Comparison of ENCODE assay signal across 16 cellular contexts in the genomic region with DNA sequence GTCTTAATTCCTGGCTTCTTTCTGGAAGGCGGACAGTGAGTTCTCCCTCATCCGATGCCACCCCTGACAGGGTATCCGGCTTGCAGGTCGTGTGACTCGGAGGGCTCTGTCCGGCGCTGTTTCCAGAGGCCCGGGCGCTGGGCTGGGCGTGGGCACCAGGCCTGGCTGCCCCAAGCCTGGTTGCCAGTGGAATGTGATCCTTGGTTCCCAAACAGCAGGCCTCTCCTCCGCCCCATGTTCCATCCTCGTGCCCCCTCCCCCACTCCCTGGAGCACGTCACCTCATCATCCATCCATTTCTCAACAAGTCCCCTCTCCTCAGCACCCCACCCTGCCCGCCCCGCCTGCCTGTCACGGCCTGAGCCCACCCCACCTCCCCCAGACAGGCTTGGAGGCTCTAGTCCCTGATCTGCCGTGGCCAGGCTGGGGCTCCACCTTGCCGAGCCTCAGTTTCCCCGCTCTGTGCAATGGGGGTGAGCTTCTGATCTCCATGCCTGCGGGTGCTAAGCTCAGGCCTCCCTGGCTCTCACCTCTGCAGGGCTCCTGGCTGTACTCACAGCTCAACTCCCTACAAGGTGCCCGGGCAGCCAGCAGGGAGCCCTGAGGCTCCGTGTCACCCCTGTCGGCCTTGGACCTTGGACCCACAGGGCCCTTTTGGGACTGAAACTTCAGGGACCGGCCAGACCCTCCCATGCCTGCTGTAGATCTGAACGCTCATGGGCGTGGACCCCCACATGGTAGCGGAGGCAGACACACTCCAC. TPM values are rescaled to one million over a fixed set of nuclear protein-coding genes. Genes with fewer than 3 reads are reported as not detected.
DNase-seq lines count a peak whose midpoint lies in the region; ATAC-seq, FAIRE-seq and TF ChIP-seq lines count a peak whose summit lies in the region.
"Had no signal": no experiment of that assay in that cellular context is flagged by ENCODE, and none has a peak within 500 bp of the region (broad histone marks: within the 10 kb centered on the region; RNA-seq: fewer than 3 reads in every experiment).

No MANE protein-coding gene starts in this region.

- no peak overlapping the region for H3K27ac ChIP-seq in DOHH2 (ENCODE audit: low read depth, low read length)
- H3K27ac ChIP-seq in Peyer's patch, result peak overlapping the region in 3 of 4 donors; percentile 21 to 71 (median 55)
- H3K27ac ChIP-seq in HepG2 (ENCODE audit: extremely low read length, insufficient read depth, low read length), result no peak overlapping the region
- H3K27ac ChIP-seq: SJSA1 had no signal

- TF ChIP-seq POLR2A in Peyer's patch (IDR thresholded peaks at IDR 0.05), result no peak
- TF ChIP-seq POLR2A in HepG2 (IDR thresholded peaks at IDR 0.05; ENCODE audit: insufficient read depth in 1 of 2, low read depth in 2 of 2, low read length in 2 of 2), result no peak

- in situ Hi-C loops in HepG2 (cut with HindIII; ENCODE audit: extremely low pct_ligation_motif_present, low pct_unique_long_range_greater_than_20kb) (no loop called here), G401 (cut with HindIII; ENCODE audit: low sequenced_read_pairs) (no loop called here)

- H2AFZ ChIP-seq in HepG2 (ENCODE audit: low read length), result no peak overlapping the region

- DNase-seq in Peyer's patch (no peak), HepG2 (ENCODE audit: low spot score) (no peak), G401 (ENCODE audit: low spot score) (no peak), OCI-M2 (lab: John Stamatoyannopoulos, UW; ENCODE audit: unreplicated experiment) (no peak)
- DNase-seq in stimulated activated naive CD8-positive, alpha-beta T cell treated with anti-CD3 and anti-CD28 coated beads, Interleukin-15, Interleukin-2, amounts not matched to agents 100 U/mL and 50 U/mL, for 24 hours, result no peak
- DNase-seq: activated CD4-positive, CD25-positive, alpha-beta regulatory T cell; AML-193; MV-4-11; NCI-H2081; NCI-H510A treated with DMSO at 0.1 percent for 48 hours; stimulated activated CD4-positive, alpha-beta T cell treated with anti-CD3 and anti-CD28 coated beads, Interleukin-1b, Interleukin-23, amount 100 ng/mL, for 48 hours had no signal

- intact Hi-C loops in HepG2 (cut with micrococcal nuclease; ENCODE audit: unreplicated experiment), result no loop called here

- CTCF ChIA-PET in HepG2 (lab: Yijun Ruan, JAX; ENCODE audit: low intra/inter-chr PET ratio, low total read pairs), result no interaction called here

- H3F3A ChIP-seq in DOHH2 (ENCODE audit: control insufficient read depth, insufficient read depth), result no peaks in the 10 kb centered on the region

- H3K9me3 ChIP-seq in DOHH2 (ENCODE audit: control insufficient read depth, insufficient read depth, low read length) (no peaks in the 10 kb centered on the region), Peyer's patch (no peaks in the 10 kb centered on the region), HepG2 (ENCODE audit: low read length) (no peaks in the 10 kb centered on the region)
- H3K9me3 ChIP-seq: SJSA1 had no signal

- POLR2A ChIA-PET in HepG2 (lab: Yijun Ruan, JAX), result no interaction called here

- H4K20me1 ChIP-seq in DOHH2 (ENCODE audit: control insufficient read depth, insufficient read depth, low read depth, low read length) (no peaks in the 10 kb centered on the region), HepG2 (ENCODE audit: insufficient read depth, low read length) (no peaks in the 10 kb centered on the region)

- H3K27me3 ChIP-seq in DOHH2 (ENCODE audit: control insufficient read depth, low read length) (peaks cover 24% of the 10 kb centered on the region), Peyer's patch (no peaks in the 10 kb centered on the region), HepG2 (ENCODE audit: control insufficient read depth in 1 of 2, insufficient read depth in 2 of 2, low read length in 2 of 2) (peaks cover 0 to 29% of the 10 kb centered on the region in 2 experiments; a peak in 2 of 5 replicates)
- H3K27me3 ChIP-seq: SJSA1 had no signal

- H3K9ac ChIP-seq in HepG2 (ENCODE audit: insufficient read depth, low read depth, low read length), result peak overlapping the region; percentile 10; the same call in 1 of the 2 replicates

- 39% methylated on average over 8 of the region's 27 CpGs for WGBS in HepG2 (ENCODE audit: low lambda C conversion rate)

- H3K9me2 ChIP-seq in DOHH2 (replicated peaks; ENCODE audit: control insufficient read depth, low read length), result no peaks in the 10 kb centered on the region

- no peak for TF ChIP-seq CTCF in DOHH2 (IDR thresholded peaks at IDR 0.05; ENCODE audit: low read depth, low read length, poor library complexity, severe bottlenecking)
- TF ChIP-seq CTCF in Peyer's patch (IDR thresholded peaks at IDR 0.05), result no peak
- no peak for TF ChIP-seq CTCF in HepG2 (CRISPR knock-in tag; IDR thresholded peaks at IDR 0.05)

- TF ChIP-seq EP300 in HepG2 (IDR thresholded peaks at IDR 0.05; ENCODE audit: low read depth in 2 of 2, low read length in 2 of 2), result no peak
- no peak for TF ChIP-seq EP300 in HepG2 (CRISPR knock-in tag; IDR thresholded peaks at IDR 0.05; ENCODE audit: borderline replicate concordance)

- TF ChIP-seq RAD21 in HepG2 (CRISPR knock-in tag; IDR thresholded peaks at IDR 0.05), result no peak

- H3K79me2 ChIP-seq in DOHH2 (ENCODE audit: control insufficient read depth, low read length), result no peaks in the 10 kb centered on the region
- H3K79me2 ChIP-seq in HepG2 (ENCODE audit: insufficient read depth, low read length), result no peaks in the 10 kb centered on the region

- ATAC-seq in HepG2 (no peak), HG03460 (IDR thresholded peaks at IDR 0.05; ENCODE audit: unreplicated experiment) (no peak)
- ATAC-seq in stimulated activated naive CD8-positive, alpha-beta T cell treated with anti-CD3 and anti-CD28 coated beads, Interleukin-15, Interleukin-2, amounts not matched to agents 100 U/mL and 50 U/mL, for 24 hours, result peak; percentile 12

- no TSS peak for BruUV-seq in HepG2 (replicated peaks; lab: Mats Ljungman, UMichigan)

- H3K36me3 ChIP-seq in DOHH2 (ENCODE audit: control insufficient read depth, low read length) (no peaks in the 10 kb centered on the region; the same call in 1 of the 2 replicates), Peyer's patch (no peaks in the 10 kb centered on the region), HepG2 (replicated peaks in 1 of 2; ENCODE audit: control insufficient read depth in 1 of 2, insufficient read depth in 2 of 2, low read length in 2 of 2) (no peaks in the 10 kb centered on the region)

- H3K4me1 ChIP-seq in DOHH2 (ENCODE audit: control insufficient read depth, low read length) (peaks cover 45% of the 10 kb centered on the region), Peyer's patch (peaks cover 0 to 40% (median 23%) of the 10 kb centered on the region in 4 donors), HepG2 (ENCODE audit: insufficient read depth, low read length) (peaks cover 48% of the 10 kb centered on the region)

- no peak for FAIRE-seq in HepG2 (lab: Jason Lieb, UNC)
- FAIRE-seq: colon, G401.6 had no signal

- H3K4me2 ChIP-seq in DOHH2 (ENCODE audit: low read length) (peak overlapping the region; percentile 39), HepG2 (ENCODE audit: low read depth, low read length) (peak overlapping the region; percentile 67)

- H3K4me3 ChIP-seq in DOHH2 (ENCODE audit: low read length), result peak overlapping the region; percentile 3; the same call in 1 of the 2 replicates
- H3K4me3 ChIP-seq in Peyer's patch, result no peak overlapping the region
- H3K4me3 ChIP-seq in HepG2 (replicated peaks in 1 of 3; ENCODE audit: insufficient read depth in 1 of 3, low read depth in 2 of 3, low read length in 3 of 3), result peak overlapping the region; percentile 3 to 68 (median 23); a peak in 1 of 6 replicates
- H3K4me3 ChIP-seq: SJSA1 had no signal

RNA-seq across cellular contexts. Expression of a gene that starts 2.3 kb away (rescaled TPM):
- total RNA-seq in Peyer's patch (1 to 10 TPM in 2 of 4 donors, under 1 TPM in 1, not detected in 1; 0.80 to 5.0 (median 1.6) TPM), HepG2 (2016; rRNA removed; fragmentation: Illumina TruSeq; extraction: Trizol) (not detected in 2 replicates)
- not detected in 2 replicates for total RNA-seq in HepG2 (2016; cell fraction: cytosol; rRNA removed; fragmentation: Illumina TruSeq; extraction: Trizol; ENCODE audit: low read depth)
- total RNA-seq in HepG2 (2016; cell fraction: insoluble cytoplasmic fraction; rRNA removed; fragmentation: Illumina TruSeq; extraction: Trizol), result not detected in 2 replicates
- not detected in 2 replicates for total RNA-seq in HepG2 (2016; cell fraction: membrane; rRNA removed; fragmentation: Illumina TruSeq; extraction: Trizol)
- not detected in 2 replicates for total RNA-seq in HepG2 (2016; cell fraction: nucleus; rRNA removed; fragmentation: Illumina TruSeq; extraction: Trizol)
- polyA plus RNA-seq in HepG2 (2011; rRNA removed), result 0.05 and 0.09 TPM in 2 replicates
- 0.04 TPM in 2 replicates for polyA plus RNA-seq in HepG2 (2011; cell fraction: cytosol; rRNA removed)
- polyA plus RNA-seq in HepG2 (2011; cell fraction: nucleus; rRNA removed), result 0.11 TPM in 1 of 2 replicates, not detected in the other
- polyA plus RNA-seq in HepG2 (2012), result not detected in 2 replicates
- polyA plus RNA-seq in HepG2 (2016; cell fraction: cytosol; fragmentation: Illumina TruSeq; extraction: Trizol; ENCODE audit: low read depth), result not detected in 2 replicates
- polyA plus RNA-seq in HepG2 (2016; cell fraction: insoluble cytoplasmic fraction; fragmentation: Illumina TruSeq; extraction: Trizol; ENCODE audit: low read depth), result not detected in 2 replicates
- not detected in 2 replicates for polyA plus RNA-seq in HepG2 (2016; cell fraction: membrane; fragmentation: Illumina TruSeq; extraction: Trizol; ENCODE audit: low read depth)
- polyA plus RNA-seq in HepG2 (2016; cell fraction: nucleus; fragmentation: Illumina TruSeq; extraction: Trizol; ENCODE audit: insufficient read depth, low read depth), result not detected in 2 replicates
- 0.20 and 1.3 TPM in 2 replicates for polyA minus RNA-seq in HepG2 (2011; rRNA and poly(A)+ RNA removed; ENCODE audit: low replicate concordance)
- not detected in 2 replicates for polyA minus RNA-seq in HepG2 (2011; cell fraction: cytosol; rRNA and poly(A)+ RNA removed)
- not detected in 2 replicates for polyA minus RNA-seq in HepG2 (2011; cell fraction: nucleus; rRNA and poly(A)+ RNA removed)
- total RNA-seq in G401 (2014; rRNA removed; shearing (Covaris generic)), result 7.7 and 9.7 TPM in 2 replicates
- total RNA-seq: SJSA1 had no signal

RNA-seq across cellular contexts. Expression of a gene that starts 19.1 kb away (rescaled TPM):
- total RNA-seq in Peyer's patch (1 to 10 TPM in 2 of 4 donors, under 1 TPM in 2; 0.13 to 5.8 (median 0.70) TPM), HepG2 (2016; rRNA removed; fragmentation: Illumina TruSeq; extraction: Trizol) (not detected in 2 replicates)
- not detected in 2 replicates for total RNA-seq in HepG2 (2016; cell fraction: cytosol; rRNA removed; fragmentation: Illumina TruSeq; extraction: Trizol; ENCODE audit: low read depth)
- total RNA-seq in HepG2 (2016; cell fraction: insoluble cytoplasmic fraction; rRNA removed; fragmentation: Illumina TruSeq; extraction: Trizol), result not detected in 2 replicates
- total RNA-seq in HepG2 (2016; cell fraction: membrane; rRNA removed; fragmentation: Illumina TruSeq; extraction: Trizol), result not detected in 2 replicates
- not detected in 2 replicates for total RNA-seq in HepG2 (2016; cell fraction: nucleus; rRNA removed; fragmentation: Illumina TruSeq; extraction: Trizol)
- polyA plus RNA-seq in HepG2 (2011; rRNA removed), result 0.05 and 0.08 TPM in 2 replicates
- polyA plus RNA-seq in HepG2 (2011; cell fraction: cytosol; rRNA removed), result 0.01 and 0.03 TPM in 2 replicates
- 0.14 and 0.17 TPM in 2 replicates for polyA plus RNA-seq in HepG2 (2011; cell fraction: nucleus; rRNA removed)
- polyA plus RNA-seq in HepG2 (2012), result 0.04 TPM in 1 of 2 replicates, not detected in the other
- polyA plus RNA-seq in HepG2 (2016; cell fraction: cytosol; fragmentation: Illumina TruSeq; extraction: Trizol; ENCODE audit: low read depth), result not detected in 2 replicates
- not detected in 2 replicates for polyA plus RNA-seq in HepG2 (2016; cell fraction: insoluble cytoplasmic fraction; fragmentation: Illumina TruSeq; extraction: Trizol; ENCODE audit: low read depth)
- polyA plus RNA-seq in HepG2 (2016; cell fraction: membrane; fragmentation: Illumina TruSeq; extraction: Trizol; ENCODE audit: low read depth), result not detected in 2 replicates
- polyA plus RNA-seq in HepG2 (2016; cell fraction: nucleus; fragmentation: Illumina TruSeq; extraction: Trizol; ENCODE audit: insufficient read depth, low read depth), result not detected in 2 replicates
- polyA minus RNA-seq in HepG2 (2011; rRNA and poly(A)+ RNA removed; ENCODE audit: low replicate concordance), result 0.02 and 5.9 TPM in 2 replicates
- not detected in 2 replicates for polyA minus RNA-seq in HepG2 (2011; cell fraction: cytosol; rRNA and poly(A)+ RNA removed)
- not detected in 2 replicates for polyA minus RNA-seq in HepG2 (2011; cell fraction: nucleus; rRNA and poly(A)+ RNA removed)
- total RNA-seq in G401 (2014; rRNA removed; shearing (Covaris generic)), result not detected in 2 replicates

RNA-seq across cellular contexts. Expression of a gene that starts 22.2 kb away (rescaled TPM):
- 10 to 100 TPM; 21.2 to 60.2 (median 33.3) TPM for total RNA-seq in Peyer's patch
- total RNA-seq in HepG2 (2016; rRNA removed; fragmentation: Illumina TruSeq; extraction: Trizol), result 11.1 and 16.6 TPM in 2 replicates
- 2.8 and 3.1 TPM in 2 replicates for total RNA-seq in HepG2 (2016; cell fraction: cytosol; rRNA removed; fragmentation: Illumina TruSeq; extraction: Trizol; ENCODE audit: low read depth)
- total RNA-seq in HepG2 (2016; cell fraction: insoluble cytoplasmic fraction; rRNA removed; fragmentation: Illumina TruSeq; extraction: Trizol), result 11.2 and 17.9 TPM in 2 replicates
- total RNA-seq in HepG2 (2016; cell fraction: membrane; rRNA removed; fragmentation: Illumina TruSeq; extraction: Trizol), result 4.7 and 5.6 TPM in 2 replicates
- 9.0 and 11.6 TPM in 2 replicates for total RNA-seq in HepG2 (2016; cell fraction: nucleus; rRNA removed; fragmentation: Illumina TruSeq; extraction: Trizol)
- polyA plus RNA-seq in HepG2 (2011; rRNA removed), result 10.0 and 11.5 TPM in 2 replicates
- 6.6 and 11.2 TPM in 2 replicates for polyA plus RNA-seq in HepG2 (2011; cell fraction: cytosol; rRNA removed)
- polyA plus RNA-seq in HepG2 (2011; cell fraction: nucleus; rRNA removed), result 31.8 and 41.5 TPM in 2 replicates
- 5.7 and 5.8 TPM in 2 replicates for polyA plus RNA-seq in HepG2 (2012)
- 1.7 and 1.8 TPM in 2 replicates for polyA plus RNA-seq in HepG2 (2016; cell fraction: cytosol; fragmentation: Illumina TruSeq; extraction: Trizol; ENCODE audit: low read depth)
- 10.2 and 13.0 TPM in 2 replicates for polyA plus RNA-seq in HepG2 (2016; cell fraction: insoluble cytoplasmic fraction; fragmentation: Illumina TruSeq; extraction: Trizol; ENCODE audit: low read depth)
- polyA plus RNA-seq in HepG2 (2016; cell fraction: membrane; fragmentation: Illumina TruSeq; extraction: Trizol; ENCODE audit: low read depth), result 3.7 and 4.0 TPM in 2 replicates
- 28.6 and 30.2 TPM in 2 replicates for polyA plus RNA-seq in HepG2 (2016; cell fraction: nucleus; fragmentation: Illumina TruSeq; extraction: Trizol; ENCODE audit: insufficient read depth, low read depth)
- 9.7 and 19.5 TPM in 2 replicates for polyA minus RNA-seq in HepG2 (2011; rRNA and poly(A)+ RNA removed; ENCODE audit: low replicate concordance)
- 5.0 and 5.2 TPM in 2 replicates for polyA minus RNA-seq in HepG2 (2011; cell fraction: cytosol; rRNA and poly(A)+ RNA removed)
- polyA minus RNA-seq in HepG2 (2011; cell fraction: nucleus; rRNA and poly(A)+ RNA removed), result 5.3 and 5.7 TPM in 2 replicates
- total RNA-seq in G401 (2014; rRNA removed; shearing (Covaris generic)), result 43.3 and 47.8 TPM in 2 replicates

RNA-seq across cellular contexts. Expression of a gene that starts 31.7 kb away (rescaled TPM):
- total RNA-seq in Peyer's patch (100 to 1,000 TPM in 2 of 4 donors, 10 to 100 TPM in 2; 70.4 to 236 (median 117) TPM), HepG2 (2016; rRNA removed; fragmentation: Illumina TruSeq; extraction: Trizol) (23.0 and 29.2 TPM in 2 replicates)
- 26.2 and 31.3 TPM in 2 replicates for total RNA-seq in HepG2 (2016; cell fraction: cytosol; rRNA removed; fragmentation: Illumina TruSeq; extraction: Trizol; ENCODE audit: low read depth)
- total RNA-seq in HepG2 (2016; cell fraction: insoluble cytoplasmic fraction; rRNA removed; fragmentation: Illumina TruSeq; extraction: Trizol), result 26.2 and 29.0 TPM in 2 replicates
- 40.2 and 42.4 TPM in 2 replicates for total RNA-seq in HepG2 (2016; cell fraction: membrane; rRNA removed; fragmentation: Illumina TruSeq; extraction: Trizol)
- total RNA-seq in HepG2 (2016; cell fraction: nucleus; rRNA removed; fragmentation: Illumina TruSeq; extraction: Trizol), result 17.0 TPM in 2 replicates
- 23.9 and 24.8 TPM in 2 replicates for polyA plus RNA-seq in HepG2 (2011; rRNA removed)
- polyA plus RNA-seq in HepG2 (2011; cell fraction: cytosol; rRNA removed), result 17.7 and 28.8 TPM in 2 replicates
- 73.5 and 97.4 TPM in 2 replicates for polyA plus RNA-seq in HepG2 (2011; cell fraction: nucleus; rRNA removed)
- 19.0 and 22.8 TPM in 2 replicates for polyA plus RNA-seq in HepG2 (2012)
- polyA plus RNA-seq in HepG2 (2016; cell fraction: cytosol; fragmentation: Illumina TruSeq; extraction: Trizol; ENCODE audit: low read depth), result 33.9 and 35.6 TPM in 2 replicates
- polyA plus RNA-seq in HepG2 (2016; cell fraction: insoluble cytoplasmic fraction; fragmentation: Illumina TruSeq; extraction: Trizol; ENCODE audit: low read depth), result 36.6 TPM in 2 replicates
- 38.7 and 44.5 TPM in 2 replicates for polyA plus RNA-seq in HepG2 (2016; cell fraction: membrane; fragmentation: Illumina TruSeq; extraction: Trizol; ENCODE audit: low read depth)
- polyA plus RNA-seq in HepG2 (2016; cell fraction: nucleus; fragmentation: Illumina TruSeq; extraction: Trizol; ENCODE audit: insufficient read depth, low read depth), result 80.7 and 81.4 TPM in 2 replicates
- 13.9 and 67.7 TPM in 2 replicates for polyA minus RNA-seq in HepG2 (2011; rRNA and poly(A)+ RNA removed; ENCODE audit: low replicate concordance)
- polyA minus RNA-seq in HepG2 (2011; cell fraction: cytosol; rRNA and poly(A)+ RNA removed), result 10.8 and 16.1 TPM in 2 replicates
- 8.7 and 9.7 TPM in 2 replicates for polyA minus RNA-seq in HepG2 (2011; cell fraction: nucleus; rRNA and poly(A)+ RNA removed)
- total RNA-seq in G401 (2014; rRNA removed; shearing (Covaris generic)), result 131 and 174 TPM in 2 replicates

RNA-seq across cellular contexts. Expression of a gene that starts 47.0 kb away (rescaled TPM):
- total RNA-seq in Peyer's patch, result 100 to 1,000 TPM in 2 of 4 donors, 10 to 100 TPM in 2; 76.5 to 146 (median 104) TPM
- total RNA-seq in HepG2 (2016; rRNA removed; fragmentation: Illumina TruSeq; extraction: Trizol), result 14.0 and 29.1 TPM in 2 replicates
- 9.9 and 10.2 TPM in 2 replicates for total RNA-seq in HepG2 (2016; cell fraction: cytosol; rRNA removed; fragmentation: Illumina TruSeq; extraction: Trizol; ENCODE audit: low read depth)
- total RNA-seq in HepG2 (2016; cell fraction: insoluble cytoplasmic fraction; rRNA removed; fragmentation: Illumina TruSeq; extraction: Trizol), result 10.6 and 28.5 TPM in 2 replicates
- total RNA-seq in HepG2 (2016; cell fraction: membrane; rRNA removed; fragmentation: Illumina TruSeq; extraction: Trizol), result 19.7 and 20.6 TPM in 2 replicates
- total RNA-seq in HepG2 (2016; cell fraction: nucleus; rRNA removed; fragmentation: Illumina TruSeq; extraction: Trizol), result 25.3 and 29.9 TPM in 2 replicates
- polyA plus RNA-seq in HepG2 (2011; rRNA removed), result 27.2 and 37.0 TPM in 2 replicates
- polyA plus RNA-seq in HepG2 (2011; cell fraction: cytosol; rRNA removed), result 16.9 and 29.1 TPM in 2 replicates
- polyA plus RNA-seq in HepG2 (2011; cell fraction: nucleus; rRNA removed), result 143 and 182 TPM in 2 replicates
- polyA plus RNA-seq in HepG2 (2012), result 21.1 and 40.6 TPM in 2 replicates
- 12.9 and 14.1 TPM in 2 replicates for polyA plus RNA-seq in HepG2 (2016; cell fraction: cytosol; fragmentation: Illumina TruSeq; extraction: Trizol; ENCODE audit: low read depth)
- 12.6 and 14.9 TPM in 2 replicates for polyA plus RNA-seq in HepG2 (2016; cell fraction: insoluble cytoplasmic fraction; fragmentation: Illumina TruSeq; extraction: Trizol; ENCODE audit: low read depth)
- 19.3 and 20.1 TPM in 2 replicates for polyA plus RNA-seq in HepG2 (2016; cell fraction: membrane; fragmentation: Illumina TruSeq; extraction: Trizol; ENCODE audit: low read depth)
- 55.9 and 62.9 TPM in 2 replicates for polyA plus RNA-seq in HepG2 (2016; cell fraction: nucleus; fragmentation: Illumina TruSeq; extraction: Trizol; ENCODE audit: insufficient read depth, low read depth)
- 76.5 and 865 TPM in 2 replicates for polyA minus RNA-seq in HepG2 (2011; rRNA and poly(A)+ RNA removed; ENCODE audit: low replicate concordance)
- polyA minus RNA-seq in HepG2 (2011; cell fraction: cytosol; rRNA and poly(A)+ RNA removed), result 29.2 and 33.3 TPM in 2 replicates
- 22.5 and 22.8 TPM in 2 replicates for polyA minus RNA-seq in HepG2 (2011; cell fraction: nucleus; rRNA and poly(A)+ RNA removed)
- total RNA-seq in G401 (2014; rRNA removed; shearing (Covaris generic)), result 128 and 151 TPM in 2 replicates

Comparison
In these comparisons a context has a peak if more than half of its experiments do, and no peak if none do; other contexts are left out.
1. H3K27ac ChIP-seq: peak in Peyer's patch (3 of 4); none in DOHH2 (single experiment) and HepG2 (single experiment).
2. H3K4me3 ChIP-seq: peak in DOHH2 (single experiment) and HepG2 (3 of 3); none in Peyer's patch (0 of 4).